Comparison of ENCODE assay signal across 8 cellular contexts in genomic region chr2:157194097-157194688, GRCh38.
DNase-seq lines count a peak whose midpoint lies in the region; ATAC-seq and TF ChIP-seq lines count a peak whose summit lies in the region.

No MANE protein-coding gene starts in this region.

- H3K27ac ChIP-seq in tibial nerve: peak overlapping the region in 2 of 4 donors; percentile 47 to 73

- WGBS in tibial nerve, 2 donors: 2 to 8% methylated on average over 2 of the region's 2 CpGs

- no peaks in the 10 kb centered on the region for H3K27me3 ChIP-seq in tibial nerve

- H3K9me3 ChIP-seq in tibial nerve: no peaks in the 10 kb centered on the region

- in situ Hi-C loops in astrocyte of the cerebellum (cut with HindIII; ENCODE audit: low sequenced_read_pairs): loop anchor here (5.0 to 25.0 kb wide), 2 partner anchors 882 to 1817 kb away; no protein-coding TSS in a partner anchor

- DNase-seq in DMS 273 (lab: John Stamatoyannopoulos, UW; ENCODE audit: unreplicated experiment) (peak; percentile 83), NCI-H345 treated with DMSO at 0.1 percent for 48 hours (lab: John Stamatoyannopoulos, UW; ENCODE audit: unreplicated experiment) (peak; percentile 20), astrocyte of the cerebellum (ENCODE audit: low read depth) (peak; percentile 64), inferior parietal cortex (ENCODE audit: extremely low spot score) (peak; percentile 84), tibial nerve (ENCODE audit: low spot score in 2 of 2) (peak in 1 of 2 donors; percentile 56)
- DNase-seq in stimulated activated CD4-positive, alpha-beta T cell treated with anti-CD3 and anti-CD28 coated beads, Interleukin-4, amount 100 ng/mL, for 4 hours: no peak

- peak; percentile 69 for TF ChIP-seq CTCF in astrocyte of the cerebellum (IDR thresholded peaks at IDR 0.05; ENCODE audit: low read depth, low read length, missing control alignments)
- peak; percentile 52 to 79 (median 68) for TF ChIP-seq CTCF in tibial nerve (IDR thresholded peaks at IDR 0.05)

- ATAC-seq in GM18873 (IDR thresholded peaks at IDR 0.05; ENCODE audit: low FRiP score, unreplicated experiment): peak; percentile 35
- ATAC-seq in HG03103 (IDR thresholded peaks at IDR 0.05; ENCODE audit: low read depth, unreplicated experiment): peak; percentile 60

- H3K36me3 ChIP-seq in tibial nerve: no peaks in the 10 kb centered on the region

- no peak overlapping the region for H3K4me3 ChIP-seq in astrocyte of the cerebellum (ENCODE audit: low read depth, low read length)
- no peak overlapping the region for H3K4me3 ChIP-seq in tibial nerve

- TF ChIP-seq POLR2A in tibial nerve (IDR thresholded peaks at IDR 0.05): no peak

- H3K4me1 ChIP-seq in tibial nerve: peaks cover 0 to 7% (median 0%) of the 10 kb centered on the region in 4 donors

- TF ChIP-seq EP300 in tibial nerve (IDR thresholded peaks at IDR 0.05): no peak

Comparison
In these comparisons a context has a peak if more than half of its experiments do, and no peak if none do; other contexts are left out.
1. DNase-seq: peak in DMS 273 (single experiment), NCI-H345 treated with DMSO at 0.1 percent for 48 hours (single experiment), astrocyte of the cerebellum (single experiment) and inferior parietal cortex (single experiment); none in stimulated activated CD4-positive, alpha-beta T cell treated with anti-CD3 and anti-CD28 coated beads, Interleukin-4, amount 100 ng/mL, for 4 hours (0 of 2).